ENCODE assay signal across 8 cellular contexts in the genomic region with DNA sequence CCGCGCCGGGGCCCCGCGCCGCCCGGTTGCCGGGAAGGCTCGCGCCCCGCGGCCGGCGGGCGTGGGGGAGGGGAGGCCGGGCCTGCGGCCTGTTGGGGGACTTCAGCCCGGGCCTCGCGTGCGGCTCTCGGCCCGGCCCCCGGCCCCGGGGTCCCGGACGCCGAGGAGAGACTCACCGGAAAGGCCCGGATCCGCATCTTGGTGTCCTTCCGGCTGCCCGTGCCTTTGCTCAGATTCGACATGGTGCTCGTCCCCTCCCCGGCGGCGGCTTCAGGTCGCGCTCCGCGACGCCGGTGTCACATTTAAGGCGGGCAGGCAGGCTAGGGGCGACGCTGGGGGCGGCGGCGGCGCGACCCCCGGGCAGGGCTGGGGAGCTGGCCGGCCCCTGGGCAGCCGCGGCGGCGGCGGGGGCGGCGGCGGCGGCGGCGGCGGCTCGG. TPM values are rescaled to one million over a fixed set of nuclear protein-coding genes. Genes with fewer than 3 reads are reported as not detected.
DNase-seq lines count a peak whose midpoint lies in the region; ATAC-seq and TF ChIP-seq lines count a peak whose summit lies in the region.

No MANE protein-coding gene starts in this region.

- peak; percentile 37 for DNase-seq in GDM1 (lab: John Stamatoyannopoulos, UW)
- peak; percentile 14 for DNase-seq in HT1080 (ENCODE audit: low read depth)
- peak; percentile 20 to 50 (median 44) for DNase-seq in activated CD4-positive, CD25-positive, alpha-beta regulatory T cell (lab: John Stamatoyannopoulos, UW)
- DNase-seq in cardiac fibroblast (ENCODE audit: low read depth in 2 of 2) = peak; percentile 32 to 43
- DNase-seq in left lobe of liver (ENCODE audit: low spot score) = peak; percentile 70
- DNase-seq in stimulated activated CD4-positive, alpha-beta T cell treated with anti-CD3 and anti-CD28 coated beads, Interleukin-4, amount 100 ng/mL, for 24 hours = peak; percentile 68
- DNase-seq in KG1 (lab: John Stamatoyannopoulos, UW) = no peak

- ATAC-seq in GM21423 (IDR thresholded peaks at IDR 0.05; ENCODE audit: unreplicated experiment) (peak; percentile 33), left lobe of liver (no peak)

- TF ChIP-seq CTCF in cardiac fibroblast (IDR thresholded peaks at IDR 0.05; ENCODE audit: low read depth, low read length) = no peak

- peak overlapping the region; percentile 76 to 91 for H3K4me3 ChIP-seq in cardiac fibroblast (replicated peaks in 1 of 2; ENCODE audit: low read depth in 2 of 2, low read length in 2 of 2)

RNA-seq across cellular contexts. Expression of gene CUL3, which starts 0.4 kb away (rescaled TPM):
- total RNA-seq in HT1080 (2014; rRNA removed; shearing (Covaris generic)) = 67.6 and 77.2 TPM in 2 replicates
- 63.0 and 69.9 TPM in 2 replicates for polyA plus RNA-seq in HT1080 (2015; cell fraction: cytosol; rRNA removed)
- polyA plus RNA-seq in HT1080 (2015; cell fraction: nucleus; rRNA removed) = 45.4 and 45.7 TPM in 2 replicates
- 34.6 TPM for total RNA-seq in left lobe of liver
